In the genomic region with DNA sequence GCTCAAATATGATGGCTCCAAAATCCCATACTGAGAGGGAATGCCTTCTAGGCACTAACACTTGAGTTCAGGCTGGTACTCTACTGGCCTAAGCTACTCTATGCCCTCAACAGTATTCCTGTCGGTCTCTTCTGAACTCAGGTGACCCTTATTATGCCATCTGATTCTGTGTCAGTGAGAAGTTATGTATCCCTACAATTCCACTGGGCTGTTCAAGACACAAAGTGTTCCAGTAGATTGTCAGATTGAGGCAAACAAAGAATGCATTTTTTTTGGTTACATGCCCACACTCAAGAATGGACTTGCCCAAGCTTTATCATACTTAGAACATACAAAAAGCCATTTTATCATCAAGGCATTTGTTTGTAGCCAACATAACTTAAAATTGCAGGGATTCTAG, we compare ENCODE assay signal across 21 cellular contexts.
DNase-seq lines count a peak whose midpoint lies in the region; ATAC-seq and TF ChIP-seq lines count a peak whose summit lies in the region.
"Had no signal": no experiment of that assay in that cellular context is flagged by ENCODE, and none has a peak within 500 bp of the region (broad histone marks: within the 10 kb centered on the region; RNA-seq: fewer than 3 reads in every experiment).

No MANE protein-coding gene starts in this region.

- no peak overlapping the region for H3K27ac Mint-ChIP-seq in CD8-positive, alpha-beta T cell
- H3K27ac Mint-ChIP-seq in activated naive CD4-positive, alpha-beta T cell treated with anti-CD3 and anti-CD28 coated beads, Interleukin-2, amount 10 ng/mL, durations not matched to agents 7 days and 5 days = no peak overlapping the region
- H3K27ac Mint-ChIP-seq: CD14-positive monocyte; CD4-positive, alpha-beta memory T cell; IgD-negative memory B cell had no signal

- H3K27me3 Mint-ChIP-seq in CD8-positive, alpha-beta T cell (ENCODE audit: low read depth) = no peaks in the 10 kb centered on the region
- H3K27me3 Mint-ChIP-seq in activated naive CD4-positive, alpha-beta T cell treated with anti-CD3 and anti-CD28 coated beads, Interleukin-2, amount 10 ng/mL, durations not matched to agents 7 days and 5 days = no peaks in the 10 kb centered on the region
- H3K27me3 Mint-ChIP-seq: CD4-positive, alpha-beta memory T cell; IgD-negative memory B cell had no signal

- ATAC-seq in foreskin keratinocyte (peak; percentile 84), GM21737 (IDR thresholded peaks at IDR 0.05; ENCODE audit: unreplicated experiment) (no peak)
- ATAC-seq in CD8-positive, alpha-beta T cell = no peak

- H3K4me3 ChIP-seq in adipocyte (ENCODE audit: low read length) = no peak overlapping the region
- H3K4me3 ChIP-seq in epithelial cell of esophagus (ENCODE audit: low read length) = no peak overlapping the region
- H3K4me3 ChIP-seq in CD8-positive, alpha-beta T cell (ENCODE audit: low read depth, low read length) = no peak overlapping the region
- H3K4me3 ChIP-seq: BLaER1, GM23248, HAP-1 had no signal

- no peaks in the 10 kb centered on the region for H3K36me3 Mint-ChIP-seq in CD8-positive, alpha-beta T cell
- no peaks in the 10 kb centered on the region for H3K36me3 Mint-ChIP-seq in activated naive CD4-positive, alpha-beta T cell treated with anti-CD3 and anti-CD28 coated beads, Interleukin-2, amount 10 ng/mL, durations not matched to agents 7 days and 5 days
- H3K36me3 Mint-ChIP-seq: CD14-positive monocyte; CD4-positive, alpha-beta memory T cell; IgD-negative memory B cell had no signal

- H3K36me3 ChIP-seq in adipocyte (ENCODE audit: control insufficient read depth, insufficient read depth, low read length, severe bottlenecking) = no peaks in the 10 kb centered on the region
- no peaks in the 10 kb centered on the region for H3K36me3 ChIP-seq in CD8-positive, alpha-beta T cell (ENCODE audit: insufficient read depth, low read length)
- H3K36me3 ChIP-seq: BLaER1, HAP-1 had no signal

- peak; percentile 3 for DNase-seq in HPDE6-E6E7 (ENCODE audit: extremely low spot score)
- DNase-seq in adipocyte (ENCODE audit: low read depth) = peak; percentile 14
- peak; percentile 73 for DNase-seq in epithelial cell of esophagus (ENCODE audit: low read depth)
- DNase-seq in foreskin keratinocyte = peak; percentile 78 to 91
- DNase-seq in GM10248 (ENCODE audit: extremely low spot score) = no peak
- DNase-seq in CD8-positive, alpha-beta T cell = no peak
- DNase-seq in activated naive CD4-positive, alpha-beta T cell treated with anti-CD3 and anti-CD28 coated beads, Interleukin-2, amount 10 ng/mL, durations not matched to agents 7 days and 5 days = no peak
- DNase-seq: 8988T; Calu3; CD4-positive, alpha-beta memory T cell; DMS 273 treated with DMSO at 0.1 percent for 48 hours; DMS53; DND-41; EL; GM23248 had no signal

- no peak overlapping the region for H3K4me3 Mint-ChIP-seq in CD8-positive, alpha-beta T cell
- H3K4me3 Mint-ChIP-seq in activated naive CD4-positive, alpha-beta T cell treated with anti-CD3 and anti-CD28 coated beads, Interleukin-2, amount 10 ng/mL, durations not matched to agents 7 days and 5 days = no peak overlapping the region
- H3K4me3 Mint-ChIP-seq: CD14-positive monocyte; CD4-positive, alpha-beta memory T cell; IgD-negative memory B cell had no signal

- no peaks in the 10 kb centered on the region for H3K9me3 ChIP-seq in adipocyte (ENCODE audit: control insufficient read depth, low read length)
- no peaks in the 10 kb centered on the region for H3K9me3 ChIP-seq in CD8-positive, alpha-beta T cell (ENCODE audit: low read length)
- H3K9me3 ChIP-seq: BLaER1, HAP-1 had no signal

- H3K4me1 ChIP-seq in adipocyte (ENCODE audit: control insufficient read depth, insufficient read depth, low read length) = no peaks in the 10 kb centered on the region
- H3K4me1 ChIP-seq in foreskin keratinocyte = peaks cover 22% of the 10 kb centered on the region
- no peaks in the 10 kb centered on the region for H3K4me1 ChIP-seq in CD8-positive, alpha-beta T cell (ENCODE audit: insufficient read depth, low read length)
- H3K4me1 ChIP-seq: BLaER1, HAP-1 had no signal

- peaks cover 13% of the 10 kb centered on the region for H3K9me3 Mint-ChIP-seq in CD8-positive, alpha-beta T cell
- peaks cover 9% of the 10 kb centered on the region for H3K9me3 Mint-ChIP-seq in activated naive CD4-positive, alpha-beta T cell treated with anti-CD3 and anti-CD28 coated beads, Interleukin-2, amount 10 ng/mL, durations not matched to agents 7 days and 5 days
- H3K9me3 Mint-ChIP-seq: IgD-negative memory B cell had no signal

- POLR2A ChIA-PET in GM10248 (lab: Yijun Ruan, JAX) = no interaction called here
- POLR2A ChIA-PET in CD8-positive, alpha-beta T cell (lab: Charles Lee) = no interaction called here

- CTCF ChIA-PET in GM10248 (lab: Yijun Ruan, JAX) = interaction anchor here (0.9 to 3.2 kb wide), 4 partner anchors 8 to 12 kb away, joined by 3 to 10 read pairs (median 4); no protein-coding TSS in a partner anchor
- CTCF ChIA-PET in CD8-positive, alpha-beta T cell (lab: Charles Lee) = no interaction called here
- CTCF ChIA-PET in activated naive CD4-positive, alpha-beta T cell treated with anti-CD3 and anti-CD28 coated beads, Interleukin-2, amount 10 ng/mL, durations not matched to agents 7 days and 5 days (lab: Charles Lee) = interaction anchor here (1.8 kb wide), 1 partner anchor 11 kb away, joined by 5 read pairs; no protein-coding TSS in a partner anchor

- H3K9ac ChIP-seq in adipocyte (ENCODE audit: low read length) = no peak overlapping the region
- H3K9ac ChIP-seq: BLaER1, GM23248 had no signal

- intact Hi-C loops in CD8-positive, alpha-beta T cell (cut with DNase I, micrococcal nuclease) = no loop called here

- H3K27me3 ChIP-seq in adipocyte (replicated peaks; ENCODE audit: control insufficient read depth, insufficient read depth, low read length) = no peaks in the 10 kb centered on the region
- H3K27me3 ChIP-seq in foreskin keratinocyte = no peaks in the 10 kb centered on the region
- no peaks in the 10 kb centered on the region for H3K27me3 ChIP-seq in CD8-positive, alpha-beta T cell (ENCODE audit: insufficient read depth, low read length)
- H3K27me3 ChIP-seq: BLaER1 had no signal

- H3K4me1 Mint-ChIP-seq in CD8-positive, alpha-beta T cell (ENCODE audit: low read depth) = no peaks in the 10 kb centered on the region
- H3K4me1 Mint-ChIP-seq in activated naive CD4-positive, alpha-beta T cell treated with anti-CD3 and anti-CD28 coated beads, Interleukin-2, amount 10 ng/mL, durations not matched to agents 7 days and 5 days = no peaks in the 10 kb centered on the region
- H3K4me1 Mint-ChIP-seq: CD14-positive monocyte; CD4-positive, alpha-beta memory T cell had no signal

- no peak for TF ChIP-seq CTCF in epithelial cell of esophagus (IDR thresholded peaks at IDR 0.05; ENCODE audit: insufficient read depth, low read depth, low read length, missing control alignments)
- TF ChIP-seq CTCF in foreskin keratinocyte (conservative IDR thresholded peaks at IDR 0.05) = no peak
- TF ChIP-seq CTCF in GM10248 (IDR thresholded peaks at IDR 0.05; ENCODE audit: control extremely low read depth, extremely low read depth, low read depth, missing control alignments) = no peak
- TF ChIP-seq CTCF in CD8-positive, alpha-beta T cell (IDR thresholded peaks at IDR 0.05) = no peak

- no peak overlapping the region for H3K27ac ChIP-seq in foreskin keratinocyte
- H3K27ac ChIP-seq in CD8-positive, alpha-beta T cell (ENCODE audit: low read depth, low read length) = no peak overlapping the region
- H3K27ac ChIP-seq: BLaER1, GM23248, HL-60 had no signal

Comparison
In these comparisons a context has a peak if more than half of its experiments do, and no peak if none do; other contexts are left out.
1. DNase-seq: peak in HPDE6-E6E7 (single experiment), adipocyte (single experiment), epithelial cell of esophagus (single experiment) and foreskin keratinocyte (2 of 2); none in GM10248 (single experiment), CD8-positive, alpha-beta T cell (0 of 7) and activated naive CD4-positive, alpha-beta T cell treated with anti-CD3 and anti-CD28 coated beads, Interleukin-2, amount 10 ng/mL, durations not matched to agents 7 days and 5 days (single experiment).